8 cellular contexts compared by ENCODE assay signal in the genomic region with DNA sequence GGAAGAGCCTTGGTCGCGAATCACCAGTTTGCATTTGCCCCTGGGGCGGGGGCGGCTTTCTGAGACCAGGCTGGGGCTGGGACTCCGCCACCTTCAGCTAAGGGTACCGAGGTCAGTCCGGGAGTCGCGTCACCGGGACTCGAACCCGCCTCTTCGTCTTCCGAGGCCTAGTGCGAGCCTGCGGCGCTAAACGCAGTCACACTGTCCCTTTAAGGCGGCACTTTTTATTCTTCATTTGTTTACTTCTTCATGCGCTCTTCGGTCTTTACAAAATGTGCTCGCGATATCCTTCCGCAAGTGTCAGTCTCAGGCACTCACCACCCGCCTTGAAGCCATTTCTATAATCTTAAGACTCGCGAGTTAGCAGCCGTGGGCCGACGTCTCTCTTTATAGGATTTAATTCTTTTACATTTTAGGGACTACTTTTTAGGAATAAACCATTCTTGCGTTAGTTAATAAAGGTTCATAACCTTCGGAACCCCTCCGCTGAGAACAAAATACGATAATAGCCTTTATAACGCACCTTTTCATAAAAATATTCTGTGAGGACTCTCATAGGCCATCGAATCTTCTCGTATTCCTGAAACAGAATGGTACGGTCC. TPM values are rescaled to one million over a fixed set of nuclear protein-coding genes. Genes with fewer than 3 reads are reported as not detected.
DNase-seq lines count a peak whose midpoint lies in the region; ATAC-seq, FAIRE-seq and TF ChIP-seq lines count a peak whose summit lies in the region.

No MANE protein-coding gene starts in this region.

- H3K4me1 Mint-ChIP-seq in activated B cell treated with CpG ODN at 0.5 μM for 24 hours, result peaks cover 66% of the 10 kb centered on the region

- peak overlapping the region; percentile 49 for H2AFZ ChIP-seq in keratinocyte (ENCODE audit: control insufficient read depth, low read length)

- peaks cover 40% of the 10 kb centered on the region for H3K4me1 ChIP-seq in keratinocyte (ENCODE audit: control insufficient read depth, extremely low read depth, insufficient read depth, low read length)

- peaks cover 19% of the 10 kb centered on the region for H3K36me3 Mint-ChIP-seq in activated B cell treated with CpG ODN at 0.5 μM for 24 hours (ENCODE audit: low read depth)

- TF ChIP-seq CTCF in activated B cell treated with CpG ODN at 0.5 μM for 24 hours (IDR thresholded peaks at IDR 0.05), result no peak
- no peak for TF ChIP-seq CTCF in keratinocyte (optimal IDR thresholded peaks at IDR 0.05 in 1 of 3, IDR thresholded peaks at IDR 0.05 in 1 of 3, conservative IDR thresholded peaks at IDR 0.05 in 1 of 3; ENCODE audit: extremely low read depth in 1 of 3, insufficient read depth in 2 of 3, low read length in 3 of 3)

- CTCF ChIA-PET in activated B cell treated with CpG ODN at 0.5 μM for 24 hours (lab: Charles Lee), result interaction anchor here (1.0 to 6.3 kb wide), 4 partner anchors 13 to 84 kb away, joined by 5 to 167 read pairs (median 61); a partner anchor contains a TSS

- peak overlapping the region; percentile 94 for H3K9ac ChIP-seq in keratinocyte (ENCODE audit: control insufficient read depth, extremely low read depth, insufficient read depth, low read length)

- peak overlapping the region; percentile 96 for H3K4me3 Mint-ChIP-seq in activated B cell treated with CpG ODN at 0.5 μM for 24 hours

- peak overlapping the region; percentile 100 for H3K27ac Mint-ChIP-seq in activated B cell treated with CpG ODN at 0.5 μM for 24 hours

- dilution Hi-C loops in keratinocyte (cut with MboI; ENCODE audit: extremely low pct_ligation_motif_present, low sequenced_read_pairs), result no loop called here

- peak overlapping the region; percentile 50 to 97 (median 76) for H3K4me3 ChIP-seq in keratinocyte (ENCODE audit: control insufficient read depth in 2 of 3, extremely low read depth in 1 of 3, insufficient read depth in 2 of 3, low read depth in 1 of 3, low read length in 3 of 3)

- no peaks in the 10 kb centered on the region for H3K27me3 ChIP-seq in keratinocyte (ENCODE audit: control insufficient read depth, extremely low read depth, insufficient read depth, low read length)

- peak overlapping the region; percentile 87 for H3K4me2 ChIP-seq in keratinocyte (ENCODE audit: control insufficient read depth, extremely low read depth, insufficient read depth, low read depth, low read length)

- H3K36me3 ChIP-seq in keratinocyte (ENCODE audit: control insufficient read depth in 2 of 2, extremely low read depth in 1 of 2, insufficient read depth in 2 of 2, low read length in 2 of 2), result no peaks in the 10 kb centered on the region

- H3K79me2 ChIP-seq in keratinocyte (ENCODE audit: control insufficient read depth, insufficient read depth, low read length), result peaks cover 35% of the 10 kb centered on the region

- POLR2A ChIA-PET in activated B cell treated with CpG ODN at 0.5 μM for 24 hours (lab: Charles Lee), result interaction anchor here (0.6 to 8.7 kb wide), 31 partner anchors 9 to 262 kb away, joined by 3 to 703 read pairs (median 11); a partner anchor contains a TSS

- peak; percentile 23 for ATAC-seq in activated B cell treated with CpG ODN at 0.5 μM for 24 hours (ENCODE audit: low read depth)

- H4K20me1 ChIP-seq in keratinocyte (ENCODE audit: control insufficient read depth, extremely low read depth, insufficient read depth, low read length), result peaks cover 10% of the 10 kb centered on the region

- intact Hi-C loops in activated B cell treated with CpG ODN at 0.5 μM for 24 hours (cut with micrococcal nuclease), result loop anchor here (1.0 to 2.0 kb wide), 5 partner anchors 12 to 169 kb away; a partner anchor contains a TSS

- DNase-seq in Ammon's horn (ENCODE audit: low spot score), result peak; percentile 91
- peak; percentile 96 for DNase-seq in HCEC 1CT
- DNase-seq in NCI-H2227 treated with DMSO at 0.1 percent for 48 hours (lab: John Stamatoyannopoulos, UW), result peak; percentile 97
- DNase-seq in activated B cell treated with CpG ODN at 0.5 μM for 24 hours, result peak; percentile 79
- DNase-seq in central memory CD4-positive, alpha-beta T cell, result peak; percentile 83
- no peak for DNase-seq in keratinocyte (ENCODE audit: low read depth, low spot score)
- DNase-seq in stimulated activated CD4-positive, alpha-beta T cell treated with anti-CD3 and anti-CD28 coated beads, Interleukin-12 subunit alpha, Interleukin-12 subunit beta, amount 100 ng/mL, for 48 hours (ENCODE audit: low read depth in 2 of 3, low spot score in 1 of 3), result peak; percentile 73 to 74 (median 73)
- DNase-seq in D341Med (ENCODE audit: low spot score), result no peak

- H3K27ac ChIP-seq in keratinocyte (ENCODE audit: control insufficient read depth, insufficient read depth, low read length), result peak overlapping the region; percentile 99

- H3K9me3 Mint-ChIP-seq in activated B cell treated with CpG ODN at 0.5 μM for 24 hours, result no peaks in the 10 kb centered on the region

- no peaks in the 10 kb centered on the region for H3K9me1 ChIP-seq in keratinocyte (ENCODE audit: control insufficient read depth, extremely low read depth, insufficient read depth, low read length)

- no peaks in the 10 kb centered on the region for H3K27me3 Mint-ChIP-seq in activated B cell treated with CpG ODN at 0.5 μM for 24 hours

- no peaks in the 10 kb centered on the region for H3K9me3 ChIP-seq in keratinocyte (ENCODE audit: control insufficient read depth, low read depth, low read length)

- peak; percentile 52 for FAIRE-seq in keratinocyte (lab: Jason Lieb, UNC)

RNA-seq across cellular contexts. Expression of a gene that starts 0.6 kb away (rescaled TPM):
- total RNA-seq in activated B cell treated with CpG ODN at 0.5 μM for 24 hours, result 19.5 and 21.5 TPM in 2 replicates
- 15.3 to 22.2 TPM (median 19.9 TPM) in 3 replicates for polyA plus RNA-seq in keratinocyte
- polyA plus RNA-seq in keratinocyte (2011; ENCODE audit: low read depth), result 17.4 TPM
- polyA plus RNA-seq in keratinocyte (2011; cell fraction: cytosol; rRNA removed), result 13.2 and 16.9 TPM in 2 replicates
- 55.2 and 57.6 TPM in 2 replicates for polyA plus RNA-seq in keratinocyte (2011; cell fraction: nucleus; rRNA removed)
- polyA plus RNA-seq in keratinocyte (2012; ENCODE audit: low replicate concordance), result 20.4 and 40.9 TPM in 2 replicates
- polyA minus RNA-seq in keratinocyte, result 6.6 to 11.5 TPM (median 6.8 TPM) in 3 replicates
- polyA minus RNA-seq in keratinocyte (2011; cell fraction: cytosol; rRNA and poly(A)+ RNA removed), result 13.8 TPM
- 12.7 and 19.0 TPM in 2 replicates for polyA minus RNA-seq in keratinocyte (2011; cell fraction: nucleus; rRNA and poly(A)+ RNA removed)

RNA-seq across cellular contexts. Expression of a gene that starts 12.2 kb away (rescaled TPM):
- total RNA-seq in activated B cell treated with CpG ODN at 0.5 μM for 24 hours, result 20.1 and 20.6 TPM in 2 replicates
- 2.6 to 4.4 TPM (median 2.8 TPM) in 3 replicates for polyA plus RNA-seq in keratinocyte
- 4.6 TPM for polyA plus RNA-seq in keratinocyte (2011; ENCODE audit: low read depth)
- polyA plus RNA-seq in keratinocyte (2011; cell fraction: cytosol; rRNA removed), result 1.8 and 2.8 TPM in 2 replicates
- 7.9 and 11.8 TPM in 2 replicates for polyA plus RNA-seq in keratinocyte (2011; cell fraction: nucleus; rRNA removed)
- 3.5 and 7.2 TPM in 2 replicates for polyA plus RNA-seq in keratinocyte (2012; ENCODE audit: low replicate concordance)
- 1.3 to 3.9 TPM (median 3.9 TPM) in 3 replicates for polyA minus RNA-seq in keratinocyte
- polyA minus RNA-seq in keratinocyte (2011; cell fraction: cytosol; rRNA and poly(A)+ RNA removed), result 5.0 TPM
- 3.8 and 7.3 TPM in 2 replicates for polyA minus RNA-seq in keratinocyte (2011; cell fraction: nucleus; rRNA and poly(A)+ RNA removed)

RNA-seq across cellular contexts. Expression of a gene that starts 14.0 kb away (rescaled TPM):
- total RNA-seq in activated B cell treated with CpG ODN at 0.5 μM for 24 hours, result 8.9 and 11.1 TPM in 2 replicates
- polyA plus RNA-seq in keratinocyte, result 2.3 to 3.4 TPM (median 3.1 TPM) in 3 replicates
- polyA plus RNA-seq in keratinocyte (2011; ENCODE audit: low read depth), result 1.1 TPM
- polyA plus RNA-seq in keratinocyte (2011; cell fraction: cytosol; rRNA removed), result 1.3 and 3.0 TPM in 2 replicates
- 1.7 and 2.3 TPM in 2 replicates for polyA plus RNA-seq in keratinocyte (2011; cell fraction: nucleus; rRNA removed)
- 1.7 and 3.3 TPM in 2 replicates for polyA plus RNA-seq in keratinocyte (2012; ENCODE audit: low replicate concordance)
- polyA minus RNA-seq in keratinocyte, result 0.63 to 2.7 TPM (median 1.4 TPM) in 3 replicates
- 2.1 TPM for polyA minus RNA-seq in keratinocyte (2011; cell fraction: cytosol; rRNA and poly(A)+ RNA removed)
- polyA minus RNA-seq in keratinocyte (2011; cell fraction: nucleus; rRNA and poly(A)+ RNA removed), result 0.74 and 0.93 TPM in 2 replicates

RNA-seq across cellular contexts. Expression of a gene that starts 15.4 kb away (rescaled TPM):
- 0.61 and 1.4 TPM in 2 replicates for total RNA-seq in activated B cell treated with CpG ODN at 0.5 μM for 24 hours
- 53.3 to 86.4 TPM (median 75.7 TPM) in 3 replicates for polyA plus RNA-seq in keratinocyte
- polyA plus RNA-seq in keratinocyte (2011; ENCODE audit: low read depth), result 27.6 TPM
- polyA plus RNA-seq in keratinocyte (2011; cell fraction: cytosol; rRNA removed), result 44.0 and 93.3 TPM in 2 replicates
- polyA plus RNA-seq in keratinocyte (2011; cell fraction: nucleus; rRNA removed), result 46.4 and 64.5 TPM in 2 replicates
- polyA plus RNA-seq in keratinocyte (2012; ENCODE audit: low replicate concordance), result 32.9 and 85.2 TPM in 2 replicates
- 77.9 to 252 TPM (median 124 TPM) in 3 replicates for polyA minus RNA-seq in keratinocyte
- 136 TPM for polyA minus RNA-seq in keratinocyte (2011; cell fraction: cytosol; rRNA and poly(A)+ RNA removed)
- 45.5 and 47.5 TPM in 2 replicates for polyA minus RNA-seq in keratinocyte (2011; cell fraction: nucleus; rRNA and poly(A)+ RNA removed)

Comparison
In these comparisons a context has a peak if more than half of its experiments do, and no peak if none do; other contexts are left out.
1. DNase-seq: peak in Ammon's horn (single experiment), HCEC 1CT (single experiment), NCI-H2227 treated with DMSO at 0.1 percent for 48 hours (single experiment), activated B cell treated with CpG ODN at 0.5 μM for 24 hours (single experiment), central memory CD4-positive, alpha-beta T cell (single experiment) and stimulated activated CD4-positive, alpha-beta T cell treated with anti-CD3 and anti-CD28 coated beads, Interleukin-12 subunit alpha, Interleukin-12 subunit beta, amount 100 ng/mL, for 48 hours (3 of 3); none in keratinocyte (single experiment) and D341Med (single experiment).